In the genomic region with DNA sequence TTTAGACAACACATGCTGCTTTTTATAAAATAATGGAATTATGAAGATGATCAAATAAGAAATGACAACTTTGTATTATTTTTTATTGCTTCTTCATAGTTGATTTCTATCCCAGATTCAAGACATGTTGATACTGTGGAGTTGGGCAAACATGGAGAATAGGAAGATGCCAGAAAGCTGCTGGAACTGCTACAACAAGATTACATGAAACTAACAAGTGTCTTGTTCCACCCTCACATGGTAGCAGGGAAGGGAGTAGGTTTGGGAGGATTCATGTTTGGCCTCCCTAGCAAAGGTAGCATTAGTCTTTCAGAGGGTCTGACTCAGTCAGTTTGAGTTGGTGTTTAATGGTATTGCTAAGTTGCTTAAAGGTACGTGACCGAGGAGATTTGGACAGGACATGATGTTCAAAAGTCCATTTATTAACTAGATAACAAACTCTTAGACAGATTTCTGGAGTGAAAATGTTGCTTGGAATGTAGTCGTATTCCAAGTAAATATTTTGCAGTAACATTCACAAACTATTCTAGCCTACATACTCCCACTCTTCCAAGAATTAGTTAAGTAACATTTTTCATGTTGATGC, we compare ENCODE assay signal across 17 cellular contexts. TPM values are rescaled to one million over a fixed set of nuclear protein-coding genes. Genes with fewer than 3 reads are reported as not detected.
"Had no signal": no experiment of that assay in that cellular context is flagged by ENCODE, and none has a peak within 500 bp of the region (broad histone marks: within the 10 kb centered on the region; RNA-seq: fewer than 3 reads in every experiment).

No MANE protein-coding gene starts in this region.

- DNase-seq: activated naive CD8-positive, alpha-beta T cell treated with anti-CD3 and anti-CD28 coated beads for 36 hours; effector memory CD4-positive, alpha-beta T cell; left lung; mammary epithelial cell; natural killer cell; posterior cingulate gyrus; retina; T-cell; T-helper 9 cell; upper lobe of left lung had no signal

- H3K4me1 ChIP-seq: breast epithelium, left lung, upper lobe of left lung had no signal

- FAIRE-seq: keratinocyte had no signal

- H3K27ac ChIP-seq: left lung, neutrophil, upper lobe of left lung had no signal

- H3K36me3 ChIP-seq: breast epithelium, left lung, neutrophil, upper lobe of left lung had no signal

- H3K27me3 ChIP-seq: breast epithelium, neutrophil, upper lobe of left lung had no signal

- ATAC-seq: left lung, natural killer cell, T-cell had no signal

- H3K4me3 ChIP-seq: breast epithelium, left lung, upper lobe of left lung had no signal

RNA-seq across cellular contexts. Expression of a gene that starts 33.1 kb away (rescaled TPM):
- total RNA-seq: activated CD8-positive, alpha-beta memory T cell treated with anti-CD3 and anti-CD28 coated beads for 36 hours; activated naive CD8-positive, alpha-beta T cell treated with anti-CD3 and anti-CD28 coated beads for 36 hours; activated T-helper 1 cell treated with anti-CD3 and anti-CD28 coated beads, Interleukin-12 subunit alpha, Interleukin-12 subunit beta, Interleukin-2, Interleukin-4 antibody, amounts not matched to agents 30 ng/mL and 10 ng/mL and 1 ng/mL, durations not matched to agents 14 hours and 24 hours and 36 hours; cerebellum; fibroblast of lung; natural killer cell had no signal
